Comparison of ENCODE assay signal across 23 cellular contexts in the genomic region with DNA sequence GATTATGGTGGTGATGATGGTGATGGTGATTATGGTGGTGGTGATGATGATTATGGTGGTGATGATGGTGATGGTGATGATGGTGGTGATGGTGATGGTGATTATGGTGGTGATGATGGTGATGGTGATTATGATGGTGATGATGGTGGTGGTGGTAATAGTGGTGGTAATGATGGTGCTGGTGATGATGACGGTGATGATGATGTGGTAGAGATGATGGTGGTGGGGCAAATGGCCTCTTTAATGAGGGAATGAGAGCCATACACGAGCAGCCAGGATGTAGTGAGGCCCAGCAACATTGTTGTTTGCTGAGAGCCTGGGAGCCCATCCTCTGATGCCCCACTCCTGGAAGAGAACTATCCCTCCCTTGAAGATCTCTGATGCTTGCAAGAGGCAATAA. TPM values are rescaled to one million over a fixed set of nuclear protein-coding genes. Genes with fewer than 3 reads are reported as not detected.
A peak's percentile ranks its signal among the peaks of the same experiment; 100 is the strongest.
DNase-seq lines count a peak whose midpoint lies in the region; ATAC-seq, FAIRE-seq and TF ChIP-seq lines count a peak whose summit lies in the region.
"Had no signal": no experiment of that assay in that cellular context is flagged by ENCODE, and none has a peak within 500 bp of the region (broad histone marks: within the 10 kb centered on the region; RNA-seq: fewer than 3 reads in every experiment).

No MANE protein-coding gene starts in this region.

- intact Hi-C loops in HepG2 (cut with micrococcal nuclease; ENCODE audit: unreplicated experiment) = no loop called here
- intact Hi-C loops in right lobe of liver (cut with DNase I) = no loop called here

- no peak for DNase-seq in HepG2 (ENCODE audit: low spot score)
- no peak for DNase-seq in right lobe of liver
- DNase-seq in endodermal cell = peak; percentile 5
- DNase-seq in urothelium cell line (ENCODE audit: low spot score) = no peak
- DNase-seq in T-helper 2 cell treated with Interferon-gamma antibody and Interleukin-4, amounts not matched to agents 5 μg/mL and 100 μg/mL, for 36 hours (ENCODE audit: low spot score) = no peak
- DNase-seq: 8988T; ACHN; AML-193; BE2C; CD4-positive, alpha-beta T cell; CD8-positive, alpha-beta memory T cell; DMS53; DMS79 treated with DMSO at 0.1 percent for 48 hours; GF-D8; GOT3 had no signal

- 0% methylated on average over 2 of the region's 2 CpGs for WGBS in HepG2 (ENCODE audit: low lambda C conversion rate)
- WGBS in right lobe of liver (ENCODE audit: insufficient coverage, low coverage, low lambda C conversion rate, missing lambda C conversion rate) = 0% methylated on average over 1 of the region's 2 CpGs
- 79 to 82% methylated on average over 2 of the region's 2 CpGs for WGBS in endodermal cell (ENCODE audit: insufficient coverage in 1 of 2, insufficient read length in 1 of 2), 2 experiments

- POLR2A ChIA-PET in HepG2 (lab: Yijun Ruan, JAX) = no interaction called here

- ATAC-seq in HepG2 (no peak), right lobe of liver (no peak), GM21717 (IDR thresholded peaks at IDR 0.05; ENCODE audit: unreplicated experiment) (no peak)
- ATAC-seq: A549 had no signal

- H3K9me3 ChIP-seq in HepG2 (ENCODE audit: low read length) = no peaks in the 10 kb centered on the region; the same call in 1 of the 2 replicates
- H3K9me3 ChIP-seq in right lobe of liver = no peaks in the 10 kb centered on the region
- peaks cover 8% of the 10 kb centered on the region for H3K9me3 ChIP-seq in endodermal cell (ENCODE audit: control insufficient read depth, low read length)
- H3K9me3 ChIP-seq: BE2C, HAP-1 had no signal

- H3K4me2 ChIP-seq in HepG2 (ENCODE audit: low read depth, low read length) = no peak overlapping the region
- H3K4me2 ChIP-seq: A549; BLaER1 treated with 17β-estradiol and CSF1 and Interleukin-3, amounts not matched to agents 10 nM and 100 nM had no signal

- TF ChIP-seq RAD21 in HepG2 (CRISPR knock-in tag; IDR thresholded peaks at IDR 0.05) = no peak

- no peaks in the 10 kb centered on the region for H3K79me2 ChIP-seq in HepG2 (ENCODE audit: insufficient read depth, low read length)

- in situ Hi-C loops in HepG2 (cut with HindIII; ENCODE audit: extremely low pct_ligation_motif_present, low pct_unique_long_range_greater_than_20kb) = no loop called here

- no peaks in the 10 kb centered on the region for H4K20me1 ChIP-seq in HepG2 (ENCODE audit: insufficient read depth, low read length)
- H4K20me1 ChIP-seq: BLaER1 treated with 17β-estradiol and CSF1 and Interleukin-3, amounts not matched to agents 10 nM and 100 nM had no signal

- CTCF ChIA-PET in HepG2 (lab: Yijun Ruan, JAX; ENCODE audit: low intra/inter-chr PET ratio, low total read pairs) = no interaction called here

- H3K36me3 ChIP-seq in HepG2 (replicated peaks in 1 of 2; ENCODE audit: control insufficient read depth in 1 of 2, insufficient read depth in 2 of 2, low read length in 2 of 2) (no peaks in the 10 kb centered on the region), right lobe of liver (no peaks in the 10 kb centered on the region), endodermal cell (ENCODE audit: control insufficient read depth, insufficient read depth, low read length) (no peaks in the 10 kb centered on the region)
- H3K36me3 ChIP-seq: BE2C; BLaER1 treated with 17β-estradiol and CSF1 and Interleukin-3, amounts not matched to agents 10 nM and 100 nM; HAP-1 had no signal

- peaks cover 0 to 20% of the 10 kb centered on the region in 2 experiments; a peak in 2 of 5 replicates for H3K27me3 ChIP-seq in HepG2 (ENCODE audit: control insufficient read depth in 1 of 2, insufficient read depth in 2 of 2, low read length in 2 of 2)
- no peaks in the 10 kb centered on the region for H3K27me3 ChIP-seq in right lobe of liver
- H3K27me3 ChIP-seq in endodermal cell (ENCODE audit: control insufficient read depth, insufficient read depth, low read length, poor library complexity, severe bottlenecking) = peaks cover 13% of the 10 kb centered on the region
- H3K27me3 ChIP-seq: BE2C; BLaER1 treated with 17β-estradiol and CSF1 and Interleukin-3, amounts not matched to agents 10 nM and 100 nM had no signal

- no TSS peak for BruUV-seq in HepG2 (replicated peaks; lab: Mats Ljungman, UMichigan)

- no peak overlapping the region for H3K9ac ChIP-seq in HepG2 (ENCODE audit: insufficient read depth, low read depth, low read length)
- no peak overlapping the region for H3K9ac ChIP-seq in endodermal cell (ENCODE audit: extremely low read depth, low read length, poor library complexity, severe bottlenecking)
- H3K9ac ChIP-seq: BLaER1 treated with 17β-estradiol and CSF1 and Interleukin-3, amounts not matched to agents 10 nM and 100 nM had no signal

- no peak overlapping the region for H3K27ac ChIP-seq in HepG2 (ENCODE audit: extremely low read length, insufficient read depth, low read length)
- no peak overlapping the region for H3K27ac ChIP-seq in right lobe of liver
- no peak overlapping the region for H3K27ac ChIP-seq in endodermal cell (ENCODE audit: low read depth, low read length)
- H3K27ac ChIP-seq: A549; BLaER1 treated with 17β-estradiol and CSF1 and Interleukin-3, amounts not matched to agents 10 nM and 100 nM had no signal

- H3K4me3 ChIP-seq in HepG2 (replicated peaks in 1 of 3; ENCODE audit: insufficient read depth in 1 of 3, low read depth in 2 of 3, low read length in 3 of 3) = no peak overlapping the region
- no peak overlapping the region for H3K4me3 ChIP-seq in right lobe of liver
- no peak overlapping the region for H3K4me3 ChIP-seq in endodermal cell (ENCODE audit: low read length)
- H3K4me3 ChIP-seq: A549; BLaER1 treated with 17β-estradiol and CSF1 and Interleukin-3, amounts not matched to agents 10 nM and 100 nM; HAP-1 had no signal

- no peaks in the 10 kb centered on the region for H3K9me3 Mint-ChIP-seq in endodermal cell
- no peaks in the 10 kb centered on the region for H3K9me3 Mint-ChIP-seq in T-helper 2 cell treated with Interferon-gamma antibody and Interleukin-4, amounts not matched to agents 5 μg/mL and 100 μg/mL, for 36 hours
- H3K9me3 Mint-ChIP-seq: CD8-positive, alpha-beta memory T cell had no signal

- H3K27ac Mint-ChIP-seq in endodermal cell = no peak overlapping the region
- H3K27ac Mint-ChIP-seq in T-helper 2 cell treated with Interferon-gamma antibody and Interleukin-4, amounts not matched to agents 5 μg/mL and 100 μg/mL, for 36 hours = no peak overlapping the region
- H3K27ac Mint-ChIP-seq: CD14-positive monocyte; CD4-positive, alpha-beta T cell had no signal

- FAIRE-seq in HepG2 (lab: Jason Lieb, UNC) = no peak
- FAIRE-seq in urothelium cell line (lab: Jason Lieb, UNC) = peak; percentile 79
- FAIRE-seq: A549, GM18507, H54 had no signal

- TF ChIP-seq CTCF in HepG2 (CRISPR knock-in tag; IDR thresholded peaks at IDR 0.05) (no peak), right lobe of liver (IDR thresholded peaks at IDR 0.05) (no peak), endodermal cell (conservative IDR thresholded peaks at IDR 0.05) (no peak)

- no peak overlapping the region for H3K4me3 Mint-ChIP-seq in endodermal cell
- no peak overlapping the region for H3K4me3 Mint-ChIP-seq in T-helper 2 cell treated with Interferon-gamma antibody and Interleukin-4, amounts not matched to agents 5 μg/mL and 100 μg/mL, for 36 hours
- H3K4me3 Mint-ChIP-seq: CD14-positive monocyte; CD4-positive, alpha-beta T cell; CD8-positive, alpha-beta memory T cell had no signal

- no peaks in the 10 kb centered on the region for H3K4me1 ChIP-seq in HepG2 (ENCODE audit: insufficient read depth, low read length)
- H3K4me1 ChIP-seq in right lobe of liver = no peaks in the 10 kb centered on the region
- H3K4me1 ChIP-seq in endodermal cell (ENCODE audit: control insufficient read depth, insufficient read depth, low read length) = no peaks in the 10 kb centered on the region
- H3K4me1 ChIP-seq: A549, HAP-1 had no signal

- H2AFZ ChIP-seq in HepG2 (ENCODE audit: low read length) = no peak overlapping the region

- H3K27me3 Mint-ChIP-seq in endodermal cell (ENCODE audit: insufficient read depth) = peaks cover 13% of the 10 kb centered on the region
- no peaks in the 10 kb centered on the region for H3K27me3 Mint-ChIP-seq in T-helper 2 cell treated with Interferon-gamma antibody and Interleukin-4, amounts not matched to agents 5 μg/mL and 100 μg/mL, for 36 hours (ENCODE audit: low read depth)

- no peak for TF ChIP-seq POLR2A in HepG2 (IDR thresholded peaks at IDR 0.05; ENCODE audit: insufficient read depth in 1 of 2, low read depth in 2 of 2, low read length in 2 of 2)
- TF ChIP-seq POLR2A in right lobe of liver (IDR thresholded peaks at IDR 0.05) = no peak

- peaks cover 5% of the 10 kb centered on the region for H3K4me1 Mint-ChIP-seq in endodermal cell
- H3K4me1 Mint-ChIP-seq in T-helper 2 cell treated with Interferon-gamma antibody and Interleukin-4, amounts not matched to agents 5 μg/mL and 100 μg/mL, for 36 hours (ENCODE audit: low read depth) = no peaks in the 10 kb centered on the region
- H3K4me1 Mint-ChIP-seq: CD14-positive monocyte; CD8-positive, alpha-beta memory T cell had no signal

- TF ChIP-seq EP300 in HepG2 (IDR thresholded peaks at IDR 0.05; ENCODE audit: low read depth in 2 of 2, low read length in 2 of 2) (no peak), HepG2 (CRISPR knock-in tag; IDR thresholded peaks at IDR 0.05; ENCODE audit: borderline replicate concordance) (no peak)

- H3K36me3 Mint-ChIP-seq in endodermal cell (ENCODE audit: low read depth) = no peaks in the 10 kb centered on the region
- no peaks in the 10 kb centered on the region for H3K36me3 Mint-ChIP-seq in T-helper 2 cell treated with Interferon-gamma antibody and Interleukin-4, amounts not matched to agents 5 μg/mL and 100 μg/mL, for 36 hours (ENCODE audit: low read depth)
- H3K36me3 Mint-ChIP-seq: CD14-positive monocyte; CD8-positive, alpha-beta memory T cell had no signal

RNA-seq across cellular contexts. Expression of a gene that starts 29.0 kb away (rescaled TPM):
- total RNA-seq in HepG2 (2016; rRNA removed; fragmentation: Illumina TruSeq; extraction: Trizol) = not detected in 2 replicates
- total RNA-seq in HepG2 (2016; cell fraction: cytosol; rRNA removed; fragmentation: Illumina TruSeq; extraction: Trizol; ENCODE audit: low read depth) = not detected in 2 replicates
- not detected in 2 replicates for total RNA-seq in HepG2 (2016; cell fraction: insoluble cytoplasmic fraction; rRNA removed; fragmentation: Illumina TruSeq; extraction: Trizol)
- not detected in 2 replicates for total RNA-seq in HepG2 (2016; cell fraction: membrane; rRNA removed; fragmentation: Illumina TruSeq; extraction: Trizol)
- not detected in 2 replicates for total RNA-seq in HepG2 (2016; cell fraction: nucleus; rRNA removed; fragmentation: Illumina TruSeq; extraction: Trizol)
- not detected in 2 replicates for polyA plus RNA-seq in HepG2 (2011; rRNA removed)
- not detected in 2 replicates for polyA plus RNA-seq in HepG2 (2011; cell fraction: cytosol; rRNA removed)
- polyA plus RNA-seq in HepG2 (2011; cell fraction: nucleus; rRNA removed) = not detected in 2 replicates
- not detected in 2 replicates for polyA plus RNA-seq in HepG2 (2012)
- polyA plus RNA-seq in HepG2 (2016; cell fraction: cytosol; fragmentation: Illumina TruSeq; extraction: Trizol; ENCODE audit: low read depth) = not detected in 2 replicates
- polyA plus RNA-seq in HepG2 (2016; cell fraction: insoluble cytoplasmic fraction; fragmentation: Illumina TruSeq; extraction: Trizol; ENCODE audit: low read depth) = not detected in 2 replicates
- not detected in 2 replicates for polyA plus RNA-seq in HepG2 (2016; cell fraction: membrane; fragmentation: Illumina TruSeq; extraction: Trizol; ENCODE audit: low read depth)
- not detected in 2 replicates for polyA plus RNA-seq in HepG2 (2016; cell fraction: nucleus; fragmentation: Illumina TruSeq; extraction: Trizol; ENCODE audit: insufficient read depth, low read depth)
- polyA minus RNA-seq in HepG2 (2011; rRNA and poly(A)+ RNA removed; ENCODE audit: low replicate concordance) = not detected in 2 replicates
- polyA minus RNA-seq in HepG2 (2011; cell fraction: cytosol; rRNA and poly(A)+ RNA removed) = not detected in 2 replicates
- polyA minus RNA-seq in HepG2 (2011; cell fraction: nucleus; rRNA and poly(A)+ RNA removed) = not detected in 2 replicates
- not detected for total RNA-seq in right lobe of liver
- total RNA-seq in endodermal cell = 1 to 10 TPM in 1 of 2 donors, not detected in 1; 1.2 TPM
- polyA plus RNA-seq in endodermal cell (2013, experiment 1 of 2) = 1.4 TPM
- polyA plus RNA-seq in endodermal cell (2013, experiment 2 of 2) = 0.95 TPM
- total RNA-seq: CD4-positive, alpha-beta T cell; CD8-positive, alpha-beta memory T cell; G401 had no signal
- polyA plus RNA-seq: CD14-positive monocyte; CD8-positive, alpha-beta memory T cell had no signal
